Comparison of ENCODE assay signal across 1 cellular context in genomic region chr16:9126609-9127008, GRCh38.
TF ChIP-seq lines count a peak whose summit lies in the region.

No MANE protein-coding gene starts in this region.

TF ChIP-seq in HepG2, 621 proteins besides CTCF, POLR2A, EP300 and RAD21:
- TF ChIP-seq TP53 (CRISPR knock-in tag; conservative IDR thresholded peaks at IDR 0.05) (no peak), SOX13 (IDR thresholded peaks at IDR 0.05) (no peak), SOX13 (CRISPR knock-in tag; conservative IDR thresholded peaks at IDR 0.05 in 1 of 2, IDR thresholded peaks at IDR 0.05 in 1 of 2) (no peak), RNF2 (conservative IDR thresholded peaks at IDR 0.05; ENCODE audit: low read depth) (no peak), HINFP (CRISPR knock-in tag; IDR thresholded peaks at IDR 0.05; ENCODE audit: low read depth) (0 out of 2 replicates have a peak, but pooled peaks have one; percentile 28), DNMT3B (CRISPR knock-in tag; conservative IDR thresholded peaks at IDR 0.05) (no peak), ZGPAT (CRISPR knock-in tag; IDR thresholded peaks at IDR 0.05) (no peak), ZNF629 (CRISPR knock-in tag; conservative IDR thresholded peaks at IDR 0.05) (peak; percentile 74), ZNF816 (CRISPR knock-in tag; IDR thresholded peaks at IDR 0.05; ENCODE audit: borderline replicate concordance) (0 out of 2 replicates have a peak, but pooled peaks have one; percentile 11), RORA (CRISPR knock-in tag; IDR thresholded peaks at IDR 0.05) (no peak)
TF ChIP-seq in HepG2: peak in this region for 3.
